8 cellular contexts compared by ENCODE assay signal in genomic region chr20:33673115-33673410, GRCh38. TPM values are rescaled to one million over a fixed set of nuclear protein-coding genes. Genes with fewer than 3 reads are reported as not detected.
DNase-seq lines count a peak whose midpoint lies in the region; ATAC-seq and TF ChIP-seq lines count a peak whose summit lies in the region.
"Had no signal": no experiment of that assay in that cellular context is flagged by ENCODE, and none has a peak within 500 bp of the region (broad histone marks: within the 10 kb centered on the region; RNA-seq: fewer than 3 reads in every experiment).

No MANE protein-coding gene starts in this region.

- peaks cover 24% of the 10 kb centered on the region for H3K36me3 Mint-ChIP-seq in activated CD8-positive, alpha-beta T cell treated with anti-CD3 and anti-CD28 coated beads for 36 hours (ENCODE audit: low read depth)
- H3K36me3 Mint-ChIP-seq in stimulated activated naive B cell treated with anti-CD40 and anti-IgM and Interleukin-4, amounts not matched to agents 10 μg/mL and 1 μg/mL and 100 μg/mL, for 72 hours: peaks cover 16% of the 10 kb centered on the region in 2 donors

- H3K4me3 ChIP-seq in HUES48 (ENCODE audit: low read depth, low read length): peak overlapping the region; percentile 89
- peak overlapping the region; percentile 72 for H3K4me3 ChIP-seq in iPS-18a (ENCODE audit: low read length)

- intact Hi-C loops in activated CD8-positive, alpha-beta T cell treated with anti-CD3 and anti-CD28 coated beads for 36 hours (cut with micrococcal nuclease): no loop called here

- POLR2A ChIA-PET in activated CD8-positive, alpha-beta T cell treated with anti-CD3 and anti-CD28 coated beads for 36 hours (lab: Charles Lee): interaction anchor here (1.4 to 15.4 kb wide), 3 partner anchors 7 to 230 kb away, joined by 4 to 262 read pairs (median 8); partner anchors contain the start of genes NECAB3 and SNTA1

- H3K4me1 Mint-ChIP-seq in activated CD8-positive, alpha-beta T cell treated with anti-CD3 and anti-CD28 coated beads for 36 hours (ENCODE audit: low read depth): peaks cover 25% of the 10 kb centered on the region
- peaks cover 19 to 20% of the 10 kb centered on the region in 2 donors for H3K4me1 Mint-ChIP-seq in stimulated activated naive B cell treated with anti-CD40 and anti-IgM and Interleukin-4, amounts not matched to agents 10 μg/mL and 1 μg/mL and 100 μg/mL, for 72 hours

- H3K27ac Mint-ChIP-seq in activated CD8-positive, alpha-beta T cell treated with anti-CD3 and anti-CD28 coated beads for 36 hours: no peak overlapping the region
- H3K27ac Mint-ChIP-seq in stimulated activated naive B cell treated with anti-CD40 and anti-IgM and Interleukin-4, amounts not matched to agents 10 μg/mL and 1 μg/mL and 100 μg/mL, for 72 hours: peak overlapping the region; percentile 88

- H3K4me3 Mint-ChIP-seq in activated CD8-positive, alpha-beta T cell treated with anti-CD3 and anti-CD28 coated beads for 36 hours: peak overlapping the region; percentile 83
- H3K4me3 Mint-ChIP-seq in stimulated activated naive B cell treated with anti-CD40 and anti-IgM and Interleukin-4, amounts not matched to agents 10 μg/mL and 1 μg/mL and 100 μg/mL, for 72 hours: peak overlapping the region; percentile 91

- CTCF ChIA-PET in activated CD8-positive, alpha-beta T cell treated with anti-CD3 and anti-CD28 coated beads for 36 hours (lab: Charles Lee): interaction anchor here (2.5 kb wide), 1 partner anchor 12 kb away, joined by 6 read pairs; no protein-coding TSS in a partner anchor

- H3K9me3 ChIP-seq in HUES48 (ENCODE audit: control insufficient read depth, insufficient read depth, low read length): no peaks in the 10 kb centered on the region
- no peaks in the 10 kb centered on the region for H3K9me3 ChIP-seq in iPS-18a (ENCODE audit: control insufficient read depth, low read depth, low read length)

- no peaks in the 10 kb centered on the region for H3K9me3 Mint-ChIP-seq in activated CD8-positive, alpha-beta T cell treated with anti-CD3 and anti-CD28 coated beads for 36 hours
- H3K9me3 Mint-ChIP-seq in stimulated activated naive B cell treated with anti-CD40 and anti-IgM and Interleukin-4, amounts not matched to agents 10 μg/mL and 1 μg/mL and 100 μg/mL, for 72 hours: no peaks in the 10 kb centered on the region

- H3K36me3 ChIP-seq in HUES48 (ENCODE audit: control insufficient read depth, insufficient read depth, low read length) (peaks cover 57% of the 10 kb centered on the region), iPS-18a (ENCODE audit: control insufficient read depth, low read depth, low read length) (peaks cover 13% of the 10 kb centered on the region)

- H3K27me3 ChIP-seq in HUES48 (ENCODE audit: control insufficient read depth, insufficient read depth, low read length): no peaks in the 10 kb centered on the region
- H3K27me3 ChIP-seq in iPS-18a (ENCODE audit: control insufficient read depth, insufficient read depth, low read length): no peaks in the 10 kb centered on the region

- no peak overlapping the region for H3K27ac ChIP-seq in HUES48 (ENCODE audit: low read depth, low read length)
- H3K27ac ChIP-seq in iPS-18a (ENCODE audit: low read length): no peak overlapping the region

- TF ChIP-seq CTCF in activated CD8-positive, alpha-beta T cell treated with anti-CD3 and anti-CD28 coated beads for 36 hours (IDR thresholded peaks at IDR 0.05): no peak

- no peak for DNase-seq in activated CD8-positive, alpha-beta T cell treated with anti-CD3 and anti-CD28 coated beads for 36 hours
- DNase-seq in stimulated activated naive B cell treated with anti-CD40 and anti-IgM and Interleukin-4, amounts not matched to agents 10 μg/mL and 1 μg/mL and 100 μg/mL, for 72 hours: no peak

- no peak for ATAC-seq in activated CD8-positive, alpha-beta T cell treated with anti-CD3 and anti-CD28 coated beads for 36 hours
- no peak for ATAC-seq in stimulated activated naive B cell treated with anti-CD40 and anti-IgM and Interleukin-4, amounts not matched to agents 10 μg/mL and 1 μg/mL and 100 μg/mL, for 72 hours (replicated peaks)
- ATAC-seq in HG03378 (IDR thresholded peaks at IDR 0.05; ENCODE audit: unreplicated experiment): no peak
- ATAC-seq in GM21360 (IDR thresholded peaks at IDR 0.05; ENCODE audit: unreplicated experiment): no peak
- no peak for ATAC-seq in HG02870 (IDR thresholded peaks at IDR 0.05; ENCODE audit: unreplicated experiment)
- ATAC-seq: sciatic nerve had no signal

- no peaks in the 10 kb centered on the region for H3K27me3 Mint-ChIP-seq in activated CD8-positive, alpha-beta T cell treated with anti-CD3 and anti-CD28 coated beads for 36 hours
- H3K27me3 Mint-ChIP-seq in stimulated activated naive B cell treated with anti-CD40 and anti-IgM and Interleukin-4, amounts not matched to agents 10 μg/mL and 1 μg/mL and 100 μg/mL, for 72 hours: peaks cover 0 to 6% of the 10 kb centered on the region in 2 donors

- H3K9ac ChIP-seq in HUES48 (ENCODE audit: low read depth, low read length) (0 out of 2 replicates have a peak overlapping the region, but pooled peaks have one; percentile 54), iPS-18a (ENCODE audit: low read length) (no peak overlapping the region)

- H3K4me1 ChIP-seq in HUES48 (ENCODE audit: control insufficient read depth, insufficient read depth, low read length): peaks cover 19% of the 10 kb centered on the region
- H3K4me1 ChIP-seq in iPS-18a (ENCODE audit: control insufficient read depth, low read depth, low read length): peaks cover 17% of the 10 kb centered on the region

RNA-seq across cellular contexts. Expression of gene NECAB3, which starts 1.2 kb away (rescaled TPM):
- total RNA-seq in activated CD8-positive, alpha-beta T cell treated with anti-CD3 and anti-CD28 coated beads for 36 hours: 10 to 100 TPM; 13.7 to 16.0 TPM

RNA-seq across cellular contexts. Expression of gene ACTL10, which starts 6.3 kb away (rescaled TPM):
- total RNA-seq in activated CD8-positive, alpha-beta T cell treated with anti-CD3 and anti-CD28 coated beads for 36 hours: 1 to 10 TPM; 2.4 TPM

RNA-seq across cellular contexts. Expression of gene C20orf144, which starts 10.9 kb away (rescaled TPM):
- under 1 TPM; 0.29 to 0.36 TPM for total RNA-seq in activated CD8-positive, alpha-beta T cell treated with anti-CD3 and anti-CD28 coated beads for 36 hours
- total RNA-seq: sciatic nerve had no signal

RNA-seq across cellular contexts. Expression of gene E2F1, which starts 13.1 kb away (rescaled TPM):
- 10 to 100 TPM; 71.2 to 72.0 TPM for total RNA-seq in activated CD8-positive, alpha-beta T cell treated with anti-CD3 and anti-CD28 coated beads for 36 hours

RNA-seq across cellular contexts. Expression of gene PXMP4, which starts 47.0 kb away (rescaled TPM):
- 1 to 10 TPM; 6.9 to 7.3 TPM for total RNA-seq in activated CD8-positive, alpha-beta T cell treated with anti-CD3 and anti-CD28 coated beads for 36 hours
